Comparison of ENCODE assay signal across 11 cellular contexts in the genomic region with DNA sequence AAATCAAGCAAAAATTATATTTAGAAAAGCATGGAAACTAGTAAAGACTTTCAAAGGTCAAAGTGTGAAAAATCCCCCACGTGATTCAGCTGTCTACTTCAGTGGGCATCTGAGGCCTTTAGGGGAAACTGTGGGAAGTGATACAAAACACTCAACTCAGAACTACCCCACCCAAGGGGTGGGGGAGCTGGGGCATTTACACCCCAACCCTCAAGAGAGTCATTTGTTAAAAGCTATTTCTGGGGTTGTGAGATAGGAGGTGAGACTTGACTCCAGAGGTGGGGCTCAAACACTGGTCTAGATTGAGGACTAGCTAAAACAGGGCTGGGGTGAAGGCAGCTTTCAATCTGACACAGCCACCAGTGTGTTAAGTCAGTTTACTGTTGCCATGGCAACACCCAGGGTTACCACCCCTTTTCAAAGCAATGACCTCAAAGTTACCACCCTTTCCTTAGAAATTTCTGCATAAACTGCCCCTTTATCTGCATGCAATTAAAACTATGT. TPM values are rescaled to one million over a fixed set of nuclear protein-coding genes. Genes with fewer than 3 reads are reported as not detected.
DNase-seq lines count a peak whose midpoint lies in the region; ATAC-seq, FAIRE-seq and TF ChIP-seq lines count a peak whose summit lies in the region.
"Had no signal": no experiment of that assay in that cellular context is flagged by ENCODE, and none has a peak within 500 bp of the region (broad histone marks: within the 10 kb centered on the region; RNA-seq: fewer than 3 reads in every experiment).

No MANE protein-coding gene starts in this region.

- H3K27me3 ChIP-seq in mesendoderm (ENCODE audit: insufficient read depth, low read length, poor library complexity), result no peaks in the 10 kb centered on the region
- no peaks in the 10 kb centered on the region for H3K27me3 ChIP-seq in PC-3 (ENCODE audit: low read length)
- no peaks in the 10 kb centered on the region for H3K27me3 ChIP-seq in small intestine (ENCODE audit: control insufficient read depth in 2 of 2, insufficient read depth in 2 of 2, low read length in 2 of 2)
- H3K27me3 ChIP-seq: neutrophil had no signal

- H3K56ac ChIP-seq in mesendoderm (ENCODE audit: low read length), result no peak overlapping the region

- H3K9ac ChIP-seq in mesendoderm (ENCODE audit: low read length) (no peak overlapping the region), PC-3 (ENCODE audit: low read length) (no peak overlapping the region)

- no peak overlapping the region for H3K4me2 ChIP-seq in mesendoderm (ENCODE audit: low read length)
- no peak overlapping the region for H3K4me2 ChIP-seq in PC-3 (ENCODE audit: low read length)

- intact Hi-C loops in PC-3 (cut with micrococcal nuclease) (no loop called here), left cardiac atrium (cut with DNase I) (no loop called here)

- no peak overlapping the region for H3K27ac ChIP-seq in mesendoderm (ENCODE audit: low read depth, low read length)
- no peak overlapping the region for H3K27ac ChIP-seq in PC-3 (ENCODE audit: low read length)
- no peak overlapping the region for H3K27ac ChIP-seq in small intestine (ENCODE audit: low read depth in 1 of 2, low read length in 1 of 2)
- H3K27ac ChIP-seq: neutrophil had no signal

- no peaks in the 10 kb centered on the region for H3F3A ChIP-seq in PC-3 (ENCODE audit: low read length, unreplicated experiment)

- H3K79me2 ChIP-seq in mesendoderm (ENCODE audit: control insufficient read depth, insufficient read depth, low read length) (no peaks in the 10 kb centered on the region), PC-3 (ENCODE audit: low read length) (no peaks in the 10 kb centered on the region)

- TF ChIP-seq CTCF in PC-3 (conservative IDR thresholded peaks at IDR 0.05; ENCODE audit: low read depth, low read length), result no peak

- no peak overlapping the region for H4K8ac ChIP-seq in mesendoderm (ENCODE audit: low read depth, low read length)

- ATAC-seq in GM18870 (IDR thresholded peaks at IDR 0.05; ENCODE audit: unreplicated experiment) (peak; percentile 69), HG02678 (IDR thresholded peaks at IDR 0.05; ENCODE audit: unreplicated experiment) (peak; percentile 72), PC-3 (no peak), left cardiac atrium (no peak)

- BruUV-seq in PC-3 (replicated peaks; lab: Mats Ljungman, UMichigan), result no TSS peak

- H3K9me2 ChIP-seq in PC-3 (replicated peaks; ENCODE audit: low read length), result no peaks in the 10 kb centered on the region

- no peaks in the 10 kb centered on the region for H3K79me1 ChIP-seq in mesendoderm (ENCODE audit: low read length)

- WGBS in mesendoderm (ENCODE audit: extremely low coverage, insufficient coverage, low lambda C conversion rate), result no CpG with 5 or more reads among the region's 1 CpG
- 50 to 53% (median 52%) methylated on average over 1 of the region's 1 CpG for WGBS in small intestine, 3 donors

- H3K36me3 ChIP-seq in mesendoderm (ENCODE audit: control insufficient read depth, insufficient read depth, low read length) (no peaks in the 10 kb centered on the region), PC-3 (ENCODE audit: low read depth, low read length) (no peaks in the 10 kb centered on the region), small intestine (ENCODE audit: control insufficient read depth in 2 of 2, insufficient read depth in 2 of 2, low read length in 2 of 2) (no peaks in the 10 kb centered on the region)
- H3K36me3 ChIP-seq: neutrophil had no signal

- no peak for FAIRE-seq in small intestine (lab: Jason Lieb, UNC)

- CTCF ChIA-PET in PC-3 (lab: Charles Lee), result interaction anchor here (0.6 kb wide), 1 partner anchor 213 kb away, joined by 3 read pairs; no protein-coding TSS in a partner anchor

- H4K5ac ChIP-seq in mesendoderm (ENCODE audit: low read length), result no peak overlapping the region

- no peak overlapping the region for H2BK15ac ChIP-seq in mesendoderm (replicated peaks; ENCODE audit: low read depth)

- H3K9me3 ChIP-seq in PC-3 (ENCODE audit: low read length), result no peaks in the 10 kb centered on the region
- no peaks in the 10 kb centered on the region for H3K9me3 ChIP-seq in small intestine (ENCODE audit: control insufficient read depth, low read depth)
- H3K9me3 ChIP-seq: neutrophil had no signal

- no peaks in the 10 kb centered on the region for H4K20me1 ChIP-seq in PC-3 (ENCODE audit: low read length)

- H3K23ac ChIP-seq in mesendoderm (ENCODE audit: low read length), result no peak overlapping the region

- peak; percentile 48 for DNase-seq in OCI-M1 (lab: John Stamatoyannopoulos, UW)
- peak; percentile 94 for DNase-seq in mesendoderm
- no peak for DNase-seq in PC-3
- no peak for DNase-seq in left cardiac atrium
- DNase-seq in SHP77 (lab: John Stamatoyannopoulos, UW), result no peak
- no peak for DNase-seq in small intestine
- DNase-seq: NCI-H2081 had no signal

- no peak overlapping the region for H2AK5ac ChIP-seq in mesendoderm (ENCODE audit: low read length)

- H3K18ac ChIP-seq in mesendoderm (ENCODE audit: low read length), result no peak overlapping the region

- H3K4me3 ChIP-seq in mesendoderm (ENCODE audit: low read length) (no peak overlapping the region), PC-3 (ENCODE audit: low read length) (no peak overlapping the region), small intestine (ENCODE audit: low read depth in 1 of 2, low read length in 2 of 2) (no peak overlapping the region)

- H3K4ac ChIP-seq in mesendoderm (ENCODE audit: low read depth, low read length), result no peak overlapping the region

- H2AFZ ChIP-seq in PC-3 (ENCODE audit: low read length), result no peak overlapping the region

- H3K4me1 ChIP-seq in mesendoderm (ENCODE audit: control insufficient read depth, low read depth, low read length) (no peaks in the 10 kb centered on the region), PC-3 (ENCODE audit: insufficient read depth, low read length) (no peaks in the 10 kb centered on the region), small intestine (ENCODE audit: control insufficient read depth in 2 of 2, insufficient read depth in 1 of 2, low read depth in 1 of 2, low read length in 1 of 2) (no peaks in the 10 kb centered on the region)

- no peak overlapping the region for H2BK120ac ChIP-seq in mesendoderm (ENCODE audit: low read depth, low read length)

- H2BK5ac ChIP-seq in mesendoderm (ENCODE audit: low read length), result no peak overlapping the region

- POLR2A ChIA-PET in PC-3 (lab: Charles Lee; ENCODE audit: unreplicated experiment), result no interaction called here

RNA-seq across cellular contexts. Expression of a gene that starts 9.8 kb away (rescaled TPM):
- polyA plus RNA-seq in mesendoderm (2013, experiment 1 of 2), result not detected
- polyA plus RNA-seq in mesendoderm (2013, experiment 2 of 2), result not detected
- total RNA-seq in PC-3 (2014; rRNA removed) (0.52 TPM in 1 of 2 replicates, not detected in the other), left cardiac atrium (not detected)
- not detected for polyA plus RNA-seq in small intestine
- total RNA-seq: fibroblast of lung had no signal
- polyA plus RNA-seq: fibroblast of lung had no signal

Comparison
In these comparisons a context has a peak if more than half of its experiments do, and no peak if none do; other contexts are left out.
1. ATAC-seq: peak in GM18870 (single experiment) and HG02678 (single experiment); none in PC-3 (single experiment) and left cardiac atrium (0 of 2).
2. DNase-seq: peak in OCI-M1 (single experiment) and mesendoderm (single experiment); none in PC-3 (single experiment), left cardiac atrium (single experiment), SHP77 (0 of 2) and small intestine (single experiment).